ENCODE assay signal across 8 cellular contexts in the genomic region with DNA sequence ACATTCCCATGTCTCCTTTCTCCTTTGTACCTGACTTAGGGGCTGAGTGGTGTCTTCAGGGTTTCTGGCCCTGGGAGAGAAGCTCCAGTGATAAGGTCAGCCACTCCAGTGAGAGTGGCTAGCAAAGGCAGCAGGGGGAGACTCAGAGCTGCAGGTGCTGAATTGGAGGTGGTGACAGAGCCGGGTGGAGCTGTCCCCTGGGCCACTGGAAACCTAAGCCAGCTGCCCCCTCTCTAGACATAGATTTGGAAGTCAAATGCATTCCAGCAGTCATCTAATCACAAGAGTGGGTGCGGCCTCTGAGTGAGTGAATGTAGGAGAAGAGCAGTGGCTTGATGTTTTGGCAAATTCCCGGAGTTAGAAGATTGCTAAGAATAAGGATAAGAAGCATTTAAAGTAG. TPM values are rescaled to one million over a fixed set of nuclear protein-coding genes. Genes with fewer than 3 reads are reported as not detected.
A peak's percentile ranks its signal among the peaks of the same experiment; 100 is the strongest.
DNase-seq lines count a peak whose midpoint lies in the region; ATAC-seq and TF ChIP-seq lines count a peak whose summit lies in the region.

No MANE protein-coding gene starts in this region.

- ATAC-seq in GM21529 (IDR thresholded peaks at IDR 0.05; ENCODE audit: unreplicated experiment) (peak; percentile 64), HG03378 (IDR thresholded peaks at IDR 0.05; ENCODE audit: unreplicated experiment) (no peak), GM21381 (IDR thresholded peaks at IDR 0.05; ENCODE audit: unreplicated experiment) (no peak), HG03520 (IDR thresholded peaks at IDR 0.05; ENCODE audit: unreplicated experiment) (no peak), HG02970 (IDR thresholded peaks at IDR 0.05; ENCODE audit: low FRiP score, unreplicated experiment) (no peak)

- DNase-seq in AG09309 (ENCODE audit: low read depth), result no peak
- peak; percentile 15 for DNase-seq in SK-N-DZ (ENCODE audit: low spot score)
- peak; percentile 82 for DNase-seq in iPS-NIHi7 (ENCODE audit: extremely low spot score)

- peak; percentile 17 for TF ChIP-seq CTCF in AG09309 (IDR thresholded peaks at IDR 0.05; ENCODE audit: control insufficient read depth, insufficient read depth, low read depth, low read length, missing control alignments)

- H3K4me3 ChIP-seq in AG09309 (ENCODE audit: control insufficient read depth, low read depth, low read length), result no peak overlapping the region

RNA-seq across cellular contexts. Expression of gene TRIM2, which starts 28.5 kb away (rescaled TPM):
- 27.6 and 36.5 TPM in 2 replicates for polyA plus RNA-seq in SK-N-DZ (2014; cell fraction: cytosol; rRNA removed)
- 18.9 and 20.8 TPM in 2 replicates for polyA plus RNA-seq in SK-N-DZ (2014; cell fraction: nucleus; rRNA removed)
